In genomic region chr12:11719678-11720099, GRCh38 we compare ENCODE assay signal across 8 cellular contexts.
DNase-seq lines count a peak whose midpoint lies in the region; ATAC-seq, FAIRE-seq and TF ChIP-seq lines count a peak whose summit lies in the region.

No MANE protein-coding gene starts in this region.

- H3K4me3 ChIP-seq in astrocyte of the cerebellum (ENCODE audit: low read depth, low read length) (no peak overlapping the region), keratinocyte (ENCODE audit: control insufficient read depth in 2 of 3, extremely low read depth in 1 of 3, insufficient read depth in 2 of 3, low read depth in 1 of 3, low read length in 3 of 3) (no peak overlapping the region)

- H3K4me1 ChIP-seq in keratinocyte (ENCODE audit: control insufficient read depth, extremely low read depth, insufficient read depth, low read length): peaks cover 29% of the 10 kb centered on the region

- DNase-seq in CMK (ENCODE audit: low read depth) (peak; percentile 49), RKO (ENCODE audit: low spot score) (peak; percentile 48), astrocyte of the cerebellum (ENCODE audit: low read depth) (peak; percentile 83), keratinocyte (ENCODE audit: low read depth, low spot score) (peak; percentile 38), NCI-H2171 (lab: John Stamatoyannopoulos, UW) (no peak)
- peak; percentile 9 for DNase-seq in stimulated activated CD8-positive, alpha-beta memory T cell treated with anti-CD3 and anti-CD28 coated beads, Interleukin-15, amount 100 ng/mL, for 24 hours (ENCODE audit: low read depth)
- no peak for DNase-seq in effector CD4-positive, alpha-beta T cell

- H3K36me3 ChIP-seq in keratinocyte (ENCODE audit: control insufficient read depth in 2 of 2, extremely low read depth in 1 of 2, insufficient read depth in 2 of 2, low read length in 2 of 2): no peaks in the 10 kb centered on the region

- no peak for ATAC-seq in HG02852 (IDR thresholded peaks at IDR 0.05; ENCODE audit: unreplicated experiment)

- in situ Hi-C loops in astrocyte of the cerebellum (cut with HindIII; ENCODE audit: low sequenced_read_pairs): no loop called here

- dilution Hi-C loops in keratinocyte (cut with MboI; ENCODE audit: extremely low pct_ligation_motif_present, low sequenced_read_pairs): no loop called here

- FAIRE-seq in keratinocyte (lab: Jason Lieb, UNC): peak; percentile 41

- H2AFZ ChIP-seq in keratinocyte (ENCODE audit: control insufficient read depth, low read length): peak overlapping the region; percentile 41

- no peaks in the 10 kb centered on the region for H3K9me3 ChIP-seq in keratinocyte (ENCODE audit: control insufficient read depth, low read depth, low read length)

- TF ChIP-seq CTCF in astrocyte of the cerebellum (IDR thresholded peaks at IDR 0.05; ENCODE audit: low read depth, low read length, missing control alignments) (no peak), keratinocyte (optimal IDR thresholded peaks at IDR 0.05 in 1 of 3, IDR thresholded peaks at IDR 0.05 in 1 of 3, conservative IDR thresholded peaks at IDR 0.05 in 1 of 3; ENCODE audit: extremely low read depth in 1 of 3, insufficient read depth in 2 of 3, low read length in 3 of 3) (no peak)

- peak overlapping the region; percentile 34 for H3K27ac ChIP-seq in keratinocyte (ENCODE audit: control insufficient read depth, insufficient read depth, low read length)

- H3K9ac ChIP-seq in keratinocyte (ENCODE audit: control insufficient read depth, extremely low read depth, insufficient read depth, low read length): peak overlapping the region; percentile 2

- H3K9me1 ChIP-seq in keratinocyte (ENCODE audit: control insufficient read depth, extremely low read depth, insufficient read depth, low read length): no peaks in the 10 kb centered on the region

- H3K4me2 ChIP-seq in keratinocyte (ENCODE audit: control insufficient read depth, extremely low read depth, insufficient read depth, low read depth, low read length): peak overlapping the region; percentile 19

- H3K79me2 ChIP-seq in keratinocyte (ENCODE audit: control insufficient read depth, insufficient read depth, low read length): peaks cover 1% of the 10 kb centered on the region

- H4K20me1 ChIP-seq in keratinocyte (ENCODE audit: control insufficient read depth, extremely low read depth, insufficient read depth, low read length): no peaks in the 10 kb centered on the region

- H3K27me3 ChIP-seq in keratinocyte (ENCODE audit: control insufficient read depth, extremely low read depth, insufficient read depth, low read length): no peaks in the 10 kb centered on the region

Comparison
In these comparisons a context has a peak if more than half of its experiments do, and no peak if none do; other contexts are left out.
1. DNase-seq: peak in CMK (single experiment), RKO (single experiment), astrocyte of the cerebellum (single experiment), keratinocyte (single experiment) and stimulated activated CD8-positive, alpha-beta memory T cell treated with anti-CD3 and anti-CD28 coated beads, Interleukin-15, amount 100 ng/mL, for 24 hours (single experiment); none in effector CD4-positive, alpha-beta T cell (single experiment) and NCI-H2171 (single experiment).